In the genomic region with DNA sequence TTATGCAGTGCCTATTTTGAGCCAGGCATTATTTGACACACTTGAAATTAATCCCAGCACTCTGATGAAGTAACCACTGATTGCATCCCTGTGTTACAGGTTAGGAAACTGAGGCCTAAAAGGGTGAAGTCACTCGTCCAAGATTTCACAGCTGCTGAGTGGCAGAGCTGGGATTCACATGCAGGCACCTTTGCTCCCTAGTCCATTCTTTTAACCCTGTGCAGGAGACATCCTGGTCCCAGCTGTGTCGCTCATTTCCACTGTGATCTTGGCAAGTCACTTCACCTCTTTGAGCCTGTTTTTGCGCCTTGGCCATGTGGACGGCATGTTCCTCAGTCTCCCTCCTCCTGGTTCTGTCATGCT, we compare ENCODE assay signal across 1 cellular context.
TF ChIP-seq lines count a peak whose summit lies in the region.

No MANE protein-coding gene starts in this region.

TF ChIP-seq in H1, 55 proteins besides CTCF, POLR2A, EP300 and RAD21:
- TF ChIP-seq, protein P1, sequence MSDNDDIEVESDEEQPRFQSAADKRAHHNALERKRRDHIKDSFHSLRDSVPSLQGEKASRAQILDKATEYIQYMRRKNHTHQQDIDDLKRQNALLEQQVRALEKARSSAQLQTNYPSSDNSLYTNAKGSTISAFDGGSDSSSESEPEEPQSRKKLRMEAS (IDR thresholded peaks at IDR 0.05): no peak
- TF ChIP-seq BRCA1 (IDR thresholded peaks at IDR 0.05; ENCODE audit: low read depth, low read length): no peak
- TF ChIP-seq CHD1 (IDR thresholded peaks at IDR 0.05; ENCODE audit: low read depth, low read length): no peak
- TF ChIP-seq RNF2 (IDR thresholded peaks at IDR 0.05; ENCODE audit: borderline replicate concordance, low read depth, low read length, missing control alignments, poor library complexity, severe bottlenecking): no peak
- no peak for TF ChIP-seq KDM5A (IDR thresholded peaks at IDR 0.05; ENCODE audit: low read length)
- no peak for TF ChIP-seq SP4 (IDR thresholded peaks at IDR 0.05; ENCODE audit: low read length)
- TF ChIP-seq RFX5 (IDR thresholded peaks at IDR 0.05; ENCODE audit: borderline replicate concordance, low read depth, low read length): no peak
- no peak for TF ChIP-seq HDAC6 (IDR thresholded peaks at IDR 0.05; ENCODE audit: low read depth, low read length)
- TF ChIP-seq RBBP5 (IDR thresholded peaks at IDR 0.05; ENCODE audit: borderline replicate concordance, low read depth, low read length): no peak
- TF ChIP-seq CEBPB (IDR thresholded peaks at IDR 0.05; ENCODE audit: low read depth, low read length): no peak
- no peak for TF ChIP-seq NRF1 (IDR thresholded peaks at IDR 0.05; ENCODE audit: low read depth, low read length)
- no peak for TF ChIP-seq EGR1 (IDR thresholded peaks at IDR 0.05; ENCODE audit: borderline replicate concordance, low read depth, low read length)
- TF ChIP-seq TEAD4 (IDR thresholded peaks at IDR 0.05; ENCODE audit: low read depth, low read length): no peak
- TF ChIP-seq TAF1 (IDR thresholded peaks at IDR 0.05; ENCODE audit: low read depth, low read length): no peak
